In genomic region chr1:208238710-208239517, GRCh38 we compare ENCODE assay signal across 8 cellular contexts. TPM values are rescaled to one million over a fixed set of nuclear protein-coding genes. Genes with fewer than 3 reads are reported as not detected.
A peak's percentile ranks its signal among the peaks of the same experiment; 100 is the strongest.
DNase-seq lines count a peak whose midpoint lies in the region; ATAC-seq, FAIRE-seq and TF ChIP-seq lines count a peak whose summit lies in the region.

No MANE protein-coding gene starts in this region.

- no peak for FAIRE-seq in H54 (lab: Jason Lieb, UNC)

- H3K9me3 ChIP-seq in PC-9 (ENCODE audit: insufficient read depth, low read depth) (no peaks in the 10 kb centered on the region), endodermal cell (ENCODE audit: control insufficient read depth, low read length) (no peaks in the 10 kb centered on the region), mucosa of rectum (ENCODE audit: control insufficient read depth in 2 of 2, low read length in 2 of 2) (no peaks in the 10 kb centered on the region)

- H4K20me1 ChIP-seq in PC-9 (ENCODE audit: insufficient read depth) = 0 out of 2 replicates have a peak, but pooled peaks cover 5% of the 10 kb centered on the region

- H3K4me1 Mint-ChIP-seq in endodermal cell = peaks cover 81% of the 10 kb centered on the region

- H3K4me2 ChIP-seq in PC-9 = peak overlapping the region; percentile 84

- TF ChIP-seq POLR2A in H54 (IDR thresholded peaks at IDR 0.05; ENCODE audit: low read depth, low read length) = no peak

- no peak overlapping the region for H3K4me3 ChIP-seq in PC-9
- H3K4me3 ChIP-seq in endodermal cell (ENCODE audit: low read length) = peak overlapping the region; percentile 100
- peak overlapping the region; percentile 56 to 86 for H3K4me3 ChIP-seq in mucosa of rectum (ENCODE audit: low read length in 2 of 2)

- H3K9ac ChIP-seq in endodermal cell (ENCODE audit: extremely low read depth, low read length, poor library complexity, severe bottlenecking) = peak overlapping the region; percentile 27
- peak overlapping the region; percentile 69 to 93 for H3K9ac ChIP-seq in mucosa of rectum (ENCODE audit: low read depth in 1 of 2, low read length in 2 of 2)

- H3K4me1 ChIP-seq in PC-9 (replicated peaks; ENCODE audit: insufficient read depth) (peaks cover 49% of the 10 kb centered on the region), endodermal cell (ENCODE audit: control insufficient read depth, insufficient read depth, low read length) (peaks cover 23% of the 10 kb centered on the region), mucosa of rectum (ENCODE audit: control insufficient read depth in 2 of 2, insufficient read depth in 2 of 2, low read length in 2 of 2) (peaks cover 65 to 89% of the 10 kb centered on the region in 2 donors)

- ATAC-seq in HG02884 (IDR thresholded peaks at IDR 0.05; ENCODE audit: unreplicated experiment) = peak; percentile 46
- no peak for ATAC-seq in HG02840 (IDR thresholded peaks at IDR 0.05; ENCODE audit: low FRiP score, unreplicated experiment)

- 32 to 40% methylated on average over 3 to 9 of the region's 9 CpGs for WGBS in endodermal cell (ENCODE audit: insufficient coverage in 1 of 2, insufficient read length in 1 of 2), 2 experiments

- no peaks in the 10 kb centered on the region for H3K27me3 ChIP-seq in PC-9 (ENCODE audit: insufficient read depth, low read depth)
- no peaks in the 10 kb centered on the region for H3K27me3 ChIP-seq in endodermal cell (ENCODE audit: control insufficient read depth, insufficient read depth, low read length, poor library complexity, severe bottlenecking)
- H3K27me3 ChIP-seq in mucosa of rectum (ENCODE audit: control insufficient read depth in 2 of 2, insufficient read depth in 2 of 2, low read length in 2 of 2) = no peaks in the 10 kb centered on the region

- H2AFZ ChIP-seq in PC-9 = no peak overlapping the region

- intact Hi-C loops in PC-9 (cut with micrococcal nuclease; ENCODE audit: unreplicated experiment) = loop anchor here (1.0 kb wide), 3 partner anchors 32 to 107 kb away; no protein-coding TSS in a partner anchor

- POLR2A ChIA-PET in PC-9 (lab: Charles Lee; ENCODE audit: unreplicated experiment) = interaction anchor here (0.6 kb wide), 1 partner anchor 72 kb away, joined by 12 read pairs; no protein-coding TSS in a partner anchor

- peak overlapping the region; percentile 93 for H3K4me3 Mint-ChIP-seq in endodermal cell

- peaks cover 18% of the 10 kb centered on the region for H3K27me3 Mint-ChIP-seq in endodermal cell (ENCODE audit: insufficient read depth)

- H3F3A ChIP-seq in PC-9 (ENCODE audit: insufficient read depth, low read depth) = peaks cover 5% of the 10 kb centered on the region; the same call in 1 of the 2 replicates

- BruUV-seq in PC-9 (replicated peaks; lab: Mats Ljungman, UMichigan) = no TSS peak

- TF ChIP-seq CTCF in PC-9 (conservative IDR thresholded peaks at IDR 0.05) = peak; percentile 83
- TF ChIP-seq CTCF in endodermal cell (conservative IDR thresholded peaks at IDR 0.05) = peak; percentile 86

- H3K27ac ChIP-seq in PC-9 (no peak overlapping the region), endodermal cell (ENCODE audit: low read depth, low read length) (no peak overlapping the region), mucosa of rectum (ENCODE audit: low read depth in 2 of 2, low read length in 2 of 2) (peak overlapping the region; percentile 92 to 95)

- no peak overlapping the region for H3K27ac Mint-ChIP-seq in endodermal cell

- no peaks in the 10 kb centered on the region for H3K36me3 Mint-ChIP-seq in endodermal cell (ENCODE audit: low read depth)

- H3K36me3 ChIP-seq in PC-9 (ENCODE audit: low read depth) = no peaks in the 10 kb centered on the region
- H3K36me3 ChIP-seq in endodermal cell (ENCODE audit: control insufficient read depth, insufficient read depth, low read length) = peaks cover 80% of the 10 kb centered on the region
- H3K36me3 ChIP-seq in mucosa of rectum (ENCODE audit: control insufficient read depth in 2 of 2, insufficient read depth in 2 of 2, low read length in 2 of 2) = peaks cover 4 to 5% of the 10 kb centered on the region in 2 donors

- no peaks in the 10 kb centered on the region for H3K9me3 Mint-ChIP-seq in endodermal cell

- DNase-seq in Daoy (ENCODE audit: low read depth) (peak; percentile 59), PC-9 (no peak), endodermal cell (peak; percentile 84), H54 (ENCODE audit: insufficient read length, low spot score) (no peak), NCI-H2029 (lab: John Stamatoyannopoulos, UW) (no peak)

- no peaks in the 10 kb centered on the region for H3K9me2 ChIP-seq in PC-9 (ENCODE audit: insufficient read depth)

- H3K79me2 ChIP-seq in PC-9 (ENCODE audit: low read depth) = peaks cover 89% of the 10 kb centered on the region

- CTCF ChIA-PET in PC-9 (lab: Charles Lee) = interaction anchor here (0.5 to 2.0 kb wide), 7 partner anchors 16 to 217 kb away, joined by 3 to 7 read pairs (median 3); no protein-coding TSS in a partner anchor

RNA-seq across cellular contexts. Expression of gene PLXNA2, which starts 5.3 kb away (rescaled TPM):
- 3.1 and 3.3 TPM in 2 replicates for total RNA-seq in Daoy (2014; rRNA removed; shearing (Covaris generic))
- total RNA-seq in PC-9 (2021) (10.2 and 15.6 TPM in 2 replicates), endodermal cell (10 to 100 TPM; 61.2 to 86.1 TPM)
- 22.9 TPM for polyA plus RNA-seq in endodermal cell (2013, experiment 1 of 2)
- 24.4 TPM for polyA plus RNA-seq in endodermal cell (2013, experiment 2 of 2)

Comparison
In these comparisons a context has a peak if more than half of its experiments do, and no peak if none do; other contexts are left out.
1. DNase-seq: peak in Daoy (single experiment) and endodermal cell (single experiment); none in PC-9 (0 of 2), H54 (single experiment) and NCI-H2029 (single experiment).
2. H3K27ac ChIP-seq: peak in mucosa of rectum (2 of 2); none in PC-9 (single experiment) and endodermal cell (single experiment).